Comparison of ENCODE assay signal across 8 cellular contexts in the genomic region with DNA sequence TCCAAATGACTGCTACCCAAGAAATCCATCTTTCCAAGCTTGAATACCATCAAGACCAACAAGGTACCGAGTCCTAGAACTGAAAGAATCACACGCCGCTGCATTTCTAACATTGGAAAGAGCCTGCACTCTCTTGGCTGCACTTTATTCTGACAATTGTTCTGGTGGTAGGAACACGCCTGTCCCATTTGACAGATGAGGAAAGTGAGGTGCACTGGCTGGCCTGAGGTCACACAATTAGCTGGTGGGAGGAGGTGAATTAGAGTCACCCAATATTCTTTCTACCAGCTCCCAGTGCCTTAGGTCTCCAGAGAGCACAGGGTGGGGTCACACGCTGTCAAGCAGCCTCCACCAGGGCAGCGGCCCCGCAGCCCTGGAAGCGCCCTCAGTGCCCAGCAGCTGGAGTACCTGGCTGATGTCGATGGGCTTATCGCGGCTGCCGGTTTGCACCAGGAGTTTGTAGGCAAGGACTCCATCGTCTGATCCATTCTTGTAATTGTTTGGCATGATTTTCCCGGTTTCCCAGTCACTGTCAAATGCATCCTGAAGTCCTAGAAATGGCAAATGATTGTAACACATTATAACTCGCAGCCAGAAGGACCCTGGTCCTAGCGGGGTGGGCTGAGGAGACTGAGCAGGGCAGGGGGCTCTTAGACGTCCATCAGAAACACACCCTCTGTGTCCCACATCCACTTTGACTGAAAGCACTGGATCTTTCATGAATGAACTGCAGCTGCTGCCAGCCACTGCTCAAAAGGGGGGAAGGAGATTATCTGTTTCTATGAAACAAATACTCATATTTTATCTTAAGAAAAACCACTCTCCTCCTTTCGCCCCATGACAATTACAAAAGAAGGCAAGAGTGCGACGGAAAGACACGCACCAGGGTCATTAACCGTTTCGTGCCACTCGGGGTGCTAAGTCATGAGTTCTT. TPM values are rescaled to one million over a fixed set of nuclear protein-coding genes. Genes with fewer than 3 reads are reported as not detected.
DNase-seq lines count a peak whose midpoint lies in the region; ATAC-seq and TF ChIP-seq lines count a peak whose summit lies in the region.

No MANE protein-coding gene starts in this region.

- H3K4me3 Mint-ChIP-seq in activated T-helper 17 cell treated with anti-CD3 and anti-CD28 coated beads, Interleukin-2, amount 50 U/mL, for 72 hours = peak overlapping the region; percentile 88
- H3K4me3 Mint-ChIP-seq in memory B cell = peak overlapping the region; percentile 77

- H3K4me1 Mint-ChIP-seq in activated T-helper 17 cell treated with anti-CD3 and anti-CD28 coated beads, Interleukin-2, amount 50 U/mL, for 72 hours = peaks cover 22% of the 10 kb centered on the region
- peaks cover 15% of the 10 kb centered on the region for H3K4me1 Mint-ChIP-seq in memory B cell

- H3K36me3 Mint-ChIP-seq in activated T-helper 17 cell treated with anti-CD3 and anti-CD28 coated beads, Interleukin-2, amount 50 U/mL, for 72 hours (ENCODE audit: low read depth) = peaks cover 36% of the 10 kb centered on the region
- peaks cover 14% of the 10 kb centered on the region for H3K36me3 Mint-ChIP-seq in memory B cell

- peaks cover 0 to 24% (median 16%) of the 10 kb centered on the region in 12 donors for H3K4me1 ChIP-seq in heart left ventricle
- H3K4me1 ChIP-seq in upper lobe of left lung = peaks cover 16 to 23% (median 18%) of the 10 kb centered on the region in 4 donors

- intact Hi-C loops in heart left ventricle (cut with DNase I) (loop anchor here in 2 of 10 donors (2.0 to 5.0 kb wide), 2 partner anchors 43 to 46 kb away; no protein-coding TSS in a partner anchor), Right ventricle myocardium superior (cut with DNase I) (no loop called here)

- peak overlapping the region in 4 of 12 donors; percentile 40 to 55 (median 50) for H3K4me3 ChIP-seq in heart left ventricle
- H3K4me3 ChIP-seq in upper lobe of left lung = peak overlapping the region in 1 of 4 donors; percentile 26

- H3K27ac Mint-ChIP-seq in activated T-helper 17 cell treated with anti-CD3 and anti-CD28 coated beads, Interleukin-2, amount 50 U/mL, for 72 hours = peak overlapping the region; percentile 85
- H3K27ac Mint-ChIP-seq in memory B cell = no peak overlapping the region

- TF ChIP-seq CTCF in heart left ventricle (IDR thresholded peaks at IDR 0.05) (no peak), upper lobe of left lung (IDR thresholded peaks at IDR 0.05) (no peak)

- WGBS in heart left ventricle, 4 donors = 68 to 80% (median 74%) methylated on average over 17 to 24 of the region's 24 CpGs
- WGBS in upper lobe of left lung, 2 donors = 68 to 74% methylated on average over 16 to 24 of the region's 24 CpGs

- H3K27me3 ChIP-seq in heart left ventricle = peaks cover 0 to 4% (median 0%) of the 10 kb centered on the region in 9 donors
- no peaks in the 10 kb centered on the region for H3K27me3 ChIP-seq in upper lobe of left lung

- H3K27ac ChIP-seq in heart left ventricle = peak overlapping the region in 11 of 12 donors; percentile 29 to 71 (median 57)
- H3K27ac ChIP-seq in upper lobe of left lung = peak overlapping the region; percentile 3 to 60 (median 50)

- TF ChIP-seq POLR2A in heart left ventricle (IDR thresholded peaks at IDR 0.05) (no peak), upper lobe of left lung (IDR thresholded peaks at IDR 0.05) (no peak)

- no peak for TF ChIP-seq EP300 in upper lobe of left lung (IDR thresholded peaks at IDR 0.05)

- no peaks in the 10 kb centered on the region for H3K9me3 Mint-ChIP-seq in activated T-helper 17 cell treated with anti-CD3 and anti-CD28 coated beads, Interleukin-2, amount 50 U/mL, for 72 hours
- H3K9me3 Mint-ChIP-seq in memory B cell = no peaks in the 10 kb centered on the region

- peaks cover 0 to 75% (median 60%) of the 10 kb centered on the region in 9 donors for H3K36me3 ChIP-seq in heart left ventricle
- H3K36me3 ChIP-seq in upper lobe of left lung = peaks cover 5 to 31% (median 18%) of the 10 kb centered on the region in 4 donors

- H3K9me3 ChIP-seq in heart left ventricle (no peaks in the 10 kb centered on the region), upper lobe of left lung (no peaks in the 10 kb centered on the region)

- ATAC-seq in heart left ventricle (no peak), Right ventricle myocardium superior (ENCODE audit: poor library complexity) (no peak), memory B cell (ENCODE audit: low read depth) (no peak), upper lobe of left lung (ENCODE audit: low FRiP score in 2 of 2) (no peak), HG02763 (IDR thresholded peaks at IDR 0.05; ENCODE audit: unreplicated experiment) (no peak)
- no peak for ATAC-seq in activated T-helper 17 cell treated with anti-CD3 and anti-CD28 coated beads, Interleukin-2, amount 50 U/mL, for 72 hours (replicated peaks)

- no peak for DNase-seq in heart left ventricle
- no peak for DNase-seq in Right ventricle myocardium superior
- no peak for DNase-seq in memory B cell (ENCODE audit: low spot score in 2 of 2)
- peak in 1 of 2 donors; percentile 47 for DNase-seq in upper lobe of left lung
- no peak for DNase-seq in activated CD4-positive, alpha-beta T cell treated with anti-CD3 and anti-CD28 coated beads, Interleukin-2, amount 50 U/mL, for 4 hours
- DNase-seq in COLO829 (ENCODE audit: low spot score) = no peak

- no peaks in the 10 kb centered on the region for H3K27me3 Mint-ChIP-seq in activated T-helper 17 cell treated with anti-CD3 and anti-CD28 coated beads, Interleukin-2, amount 50 U/mL, for 72 hours
- H3K27me3 Mint-ChIP-seq in memory B cell = peaks cover 13% of the 10 kb centered on the region

RNA-seq across cellular contexts. Expression of gene PTCH1, which starts 55.1 kb away (rescaled TPM):
- 10 to 100 TPM in 2 of 9 donors, 1 to 10 TPM in 7; 2.9 to 15.2 (median 6.6) TPM for total RNA-seq in heart left ventricle
- polyA plus RNA-seq in heart left ventricle = 1 to 10 TPM; 2.2 to 3.8 TPM
- total RNA-seq in Right ventricle myocardium superior = 9.8 TPM
- total RNA-seq in activated T-helper 17 cell treated with anti-CD3 and anti-CD28 coated beads, Interleukin-2, amount 50 U/mL, for 72 hours = 1 to 10 TPM; 2.0 to 8.6 TPM
- 10 to 100 TPM in 5 of 6 donors, 1 to 10 TPM in 1; 7.4 to 28.0 (median 13.9) TPM for total RNA-seq in upper lobe of left lung
